15 cellular contexts compared by ENCODE assay signal in the genomic region with DNA sequence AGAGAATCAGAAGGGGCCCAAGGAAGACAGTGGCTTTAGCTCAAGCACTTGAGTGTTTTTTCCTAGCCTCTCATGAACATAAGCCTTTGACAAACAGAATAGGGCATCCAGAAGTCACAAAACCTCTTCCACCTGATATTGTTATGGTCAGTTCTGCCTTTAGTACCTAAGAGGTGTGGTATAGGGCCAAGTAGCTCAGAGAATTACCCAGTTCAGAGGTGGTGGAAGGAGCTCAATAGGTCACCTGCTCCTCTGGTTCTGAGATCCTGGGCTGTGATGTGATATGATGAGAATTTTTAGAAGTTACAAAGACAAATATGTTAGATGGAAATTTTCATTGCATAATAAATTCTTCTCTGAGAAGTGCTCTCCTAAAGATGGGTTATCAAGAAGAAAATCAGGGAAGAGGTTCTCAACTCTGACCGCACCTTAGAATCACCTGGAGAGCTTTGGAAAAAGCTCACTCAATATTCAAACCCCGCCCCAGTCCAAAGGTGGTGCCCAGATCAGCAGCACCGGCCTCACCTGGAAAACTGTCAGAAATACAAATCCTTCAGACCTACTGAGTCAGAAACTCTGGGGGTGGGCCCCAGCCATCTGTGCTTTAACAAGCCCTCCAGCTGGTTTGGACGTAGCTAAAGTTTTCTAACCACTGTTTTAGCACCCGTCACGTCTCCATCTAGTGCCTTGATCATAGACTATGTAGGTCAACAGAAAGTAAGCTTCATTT.
"Had no signal": no experiment of that assay in that cellular context is flagged by ENCODE, and none has a peak within 500 bp of the region (broad histone marks: within the 10 kb centered on the region; RNA-seq: fewer than 3 reads in every experiment).

No MANE protein-coding gene starts in this region.

- H3K27me3 Mint-ChIP-seq: stimulated activated naive CD8-positive, alpha-beta T cell treated with anti-CD3 and anti-CD28 coated beads, Interleukin-15, amount 100 ng/mL, for 72 hours had no signal

- H3K4me3 ChIP-seq: cardiac muscle cell, ovary, spleen, testis, uterus had no signal

- H3K27ac Mint-ChIP-seq: activated CD8-positive, alpha-beta memory T cell treated with anti-CD3 and anti-CD28 coated beads, Interleukin-2, amount 10 ng/mL, durations not matched to agents 7 days and 5 days; activated naive CD4-positive, alpha-beta T cell treated with anti-CD3 and anti-CD28 coated beads, Interleukin-2, amount 50 U/mL, for 72 hours; activated T-cell treated with anti-CD3 and anti-CD28 coated beads, Interleukin-2, amount 50 U/mL, for 24 hours; stimulated activated naive CD8-positive, alpha-beta T cell treated with anti-CD3 and anti-CD28 coated beads, Interleukin-15, amount 100 ng/mL, for 72 hours had no signal

- H3K4me1 ChIP-seq: uterus had no signal

- H3K36me3 ChIP-seq: cardiac muscle cell, ovary, spleen, uterus had no signal

- H3K27ac ChIP-seq: cardiac muscle cell, ovary, testis, uterus had no signal

- H3K9me3 ChIP-seq: ovary, spleen, testis, uterus had no signal

- H3K9me3 Mint-ChIP-seq: activated naive CD4-positive, alpha-beta T cell treated with anti-CD3 and anti-CD28 coated beads, Interleukin-2, amount 50 U/mL, for 72 hours; activated T-cell treated with anti-CD3 and anti-CD28 coated beads, Interleukin-2, amount 50 U/mL, for 24 hours; stimulated activated naive CD8-positive, alpha-beta T cell treated with anti-CD3 and anti-CD28 coated beads, Interleukin-15, amount 100 ng/mL, for 72 hours had no signal

- H3K4me3 Mint-ChIP-seq: activated CD8-positive, alpha-beta memory T cell treated with anti-CD3 and anti-CD28 coated beads, Interleukin-2, amount 10 ng/mL, durations not matched to agents 7 days and 5 days; activated T-cell treated with anti-CD3 and anti-CD28 coated beads, Interleukin-2, amount 50 U/mL, for 24 hours; stimulated activated naive CD8-positive, alpha-beta T cell treated with anti-CD3 and anti-CD28 coated beads, Interleukin-15, amount 100 ng/mL, for 72 hours had no signal

- FAIRE-seq: kidney had no signal

- DNase-seq: activated CD4-positive, alpha-beta T cell treated with anti-CD3 and anti-CD28 coated beads, Interleukin-2, amount 50 U/mL, for 48 hours; activated CD8-positive, alpha-beta memory T cell treated with anti-CD3 and anti-CD28 coated beads, Interleukin-2, amount 10 ng/mL, durations not matched to agents 7 days and 5 days; activated effector memory CD4-positive, alpha-beta T cell treated with Interleukin-2 at 50 U/mL for 16 hours; activated T-cell treated with anti-CD3 and anti-CD28 coated beads, Interleukin-2, amount 50 U/mL, for 24 hours; erythroblast; hippocampal formation; kidney; ovary; spleen; stimulated activated naive CD8-positive, alpha-beta T cell treated with anti-CD3 and anti-CD28 coated beads, Interleukin-15, amount 100 ng/mL, for 72 hours; testis; uterus had no signal

- ATAC-seq: activated CD8-positive, alpha-beta memory T cell treated with anti-CD3 and anti-CD28 coated beads, Interleukin-2, amount 10 ng/mL, durations not matched to agents 7 days and 5 days; activated naive CD4-positive, alpha-beta T cell treated with anti-CD3 and anti-CD28 coated beads, Interleukin-2, amount 50 U/mL, for 72 hours; sciatic nerve; stimulated activated naive CD8-positive, alpha-beta T cell treated with anti-CD3 and anti-CD28 coated beads, Interleukin-15, amount 100 ng/mL, for 72 hours had no signal

- H3K36me3 Mint-ChIP-seq: activated CD8-positive, alpha-beta memory T cell treated with anti-CD3 and anti-CD28 coated beads, Interleukin-2, amount 10 ng/mL, durations not matched to agents 7 days and 5 days; activated naive CD4-positive, alpha-beta T cell treated with anti-CD3 and anti-CD28 coated beads, Interleukin-2, amount 50 U/mL, for 72 hours had no signal

- H3K27me3 ChIP-seq: cardiac muscle cell, ovary, spleen, testis, uterus had no signal
